Comparison of ENCODE assay signal across 14 cellular contexts in the genomic region with DNA sequence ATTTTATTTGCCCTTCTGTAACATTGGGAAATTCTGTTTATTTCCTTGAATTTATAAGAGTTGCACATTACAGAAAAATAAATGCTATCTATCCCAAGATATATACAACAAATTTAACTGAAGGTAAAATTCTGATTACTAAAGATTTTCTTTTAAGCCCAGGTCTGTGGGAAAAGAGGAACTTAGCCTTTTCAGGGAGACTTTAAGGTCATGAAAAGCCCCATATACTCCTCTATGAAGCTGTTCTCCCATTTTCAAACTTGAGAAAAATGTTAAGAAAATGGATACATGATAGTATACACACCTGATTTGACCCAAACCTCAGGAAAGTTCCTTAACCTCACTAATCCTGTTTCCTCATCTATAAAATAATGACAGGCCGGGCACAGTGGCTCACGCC. TPM values are rescaled to one million over a fixed set of nuclear protein-coding genes. Genes with fewer than 3 reads are reported as not detected.
DNase-seq lines count a peak whose midpoint lies in the region; ATAC-seq, FAIRE-seq and TF ChIP-seq lines count a peak whose summit lies in the region.
"Had no signal": no experiment of that assay in that cellular context is flagged by ENCODE, and none has a peak within 500 bp of the region (broad histone marks: within the 10 kb centered on the region; RNA-seq: fewer than 3 reads in every experiment).

No MANE protein-coding gene starts in this region.

- H3K27ac Mint-ChIP-seq in natural killer cell: peak overlapping the region; percentile 6 to 87
- peak overlapping the region in 1 of 2 donors; percentile 61 for H3K27ac Mint-ChIP-seq in natural killer cell treated with Interleukin-12 subunit alpha and Interleukin-12 subunit beta and Interleukin-15 and Interleukin-18, amount 100 ng/mL, for 72 hours

- H3K9ac ChIP-seq in OCI-LY1 (ENCODE audit: low read length): no peak overlapping the region; the same call in 1 of the 2 replicates
- H3K9ac ChIP-seq in K562 (ENCODE audit: insufficient read depth in 1 of 2, low read depth in 2 of 2, low read length in 2 of 2): peak overlapping the region in 1 of 2 experiments; percentile 47; a peak in 1 of 4 replicates

- H3K36me3 ChIP-seq in OCI-LY1 (ENCODE audit: insufficient read depth, low read length): peaks cover 16% of the 10 kb centered on the region
- peaks cover 16% of the 10 kb centered on the region; the same call in 2 of the 3 replicates for H3K36me3 ChIP-seq in K562 (ENCODE audit: control insufficient read depth, insufficient read depth, low read length)
- H3K36me3 ChIP-seq: heart right ventricle, pancreas had no signal

- no peak for DNase-seq in natural killer cell
- DNase-seq in natural killer cell treated with Interleukin-12 subunit alpha and Interleukin-12 subunit beta and Interleukin-15 and Interleukin-18, amount 100 ng/mL, for 72 hours (ENCODE audit: low spot score): no peak
- no peak for DNase-seq in K562 (ENCODE audit: extremely low read depth in 1 of 4, low spot score in 3 of 4)
- no peak for DNase-seq in NCI-H146 treated with DMSO at 0.1 percent for 48 hours (lab: John Stamatoyannopoulos, UW; ENCODE audit: unreplicated experiment)
- DNase-seq in DMS53 (lab: John Stamatoyannopoulos, UW): no peak
- no peak for DNase-seq in dorsolateral prefrontal cortex
- DNase-seq: COR-L47, heart right ventricle, NCI-H2029 treated with DMSO at 0.1 percent for 48 hours, pancreas, T-helper 9 cell had no signal

- H3K79me2 ChIP-seq in OCI-LY1 (ENCODE audit: insufficient read depth, low read length) (peaks cover 100% of the 10 kb centered on the region), K562 (ENCODE audit: control insufficient read depth, insufficient read depth, low read length) (peaks cover 100% of the 10 kb centered on the region)

- H3K9me3 ChIP-seq in OCI-LY1 (ENCODE audit: low read length): no peaks in the 10 kb centered on the region
- no peaks in the 10 kb centered on the region for H3K9me3 ChIP-seq in K562 (replicated peaks; ENCODE audit: control insufficient read depth, insufficient read depth, low read depth, low read length)
- H3K9me3 ChIP-seq: heart right ventricle, pancreas had no signal

- TF ChIP-seq EP300 in K562 (IDR thresholded peaks at IDR 0.05; ENCODE audit: low read length): no peak

- no peak overlapping the region for H2AFZ ChIP-seq in OCI-LY1 (ENCODE audit: low read length)
- H2AFZ ChIP-seq in K562 (ENCODE audit: low read depth, low read length): no peak overlapping the region

- no peaks in the 10 kb centered on the region for H3K27me3 Mint-ChIP-seq in natural killer cell (ENCODE audit: low read depth in 2 of 2)
- no peaks in the 10 kb centered on the region for H3K27me3 Mint-ChIP-seq in natural killer cell treated with Interleukin-12 subunit alpha and Interleukin-12 subunit beta and Interleukin-15 and Interleukin-18, amount 100 ng/mL, for 72 hours

- no peak for FAIRE-seq in K562 (lab: Jason Lieb, UNC)
- FAIRE-seq: pancreas had no signal

- CTCF ChIA-PET in K562 (lab: Yijun Ruan, JAX; ENCODE audit: low intra/inter-chr PET ratio): no interaction called here

- H3K4me2 ChIP-seq in OCI-LY1 (ENCODE audit: low read length) (peak overlapping the region; percentile 94), K562 (ENCODE audit: insufficient read depth, low read length) (peak overlapping the region; percentile 54)

- peak overlapping the region; percentile 52 for H3K27ac ChIP-seq in OCI-LY1 (ENCODE audit: low read depth, low read length, poor library complexity, severe bottlenecking)
- H3K27ac ChIP-seq in K562 (ENCODE audit: extremely low read depth, low read depth, low read length): 0 out of 3 replicates have a peak overlapping the region, but pooled peaks have one; percentile 10
- no peak overlapping the region for H3K27ac ChIP-seq in dorsolateral prefrontal cortex
- H3K27ac ChIP-seq: epithelial cell of prostate had no signal

- H3K4me1 ChIP-seq in OCI-LY1 (ENCODE audit: insufficient read depth, low read length, severe bottlenecking): peaks cover 69% of the 10 kb centered on the region
- peaks cover 7 to 41% of the 10 kb centered on the region in 2 experiments for H3K4me1 ChIP-seq in K562 (replicated peaks in 1 of 2; ENCODE audit: control insufficient read depth in 2 of 2, insufficient read depth in 2 of 2, low read length in 2 of 2)

- peaks cover 28 to 44% of the 10 kb centered on the region in 2 donors for H3K4me1 Mint-ChIP-seq in natural killer cell
- peaks cover 39 to 45% of the 10 kb centered on the region in 2 donors for H3K4me1 Mint-ChIP-seq in natural killer cell treated with Interleukin-12 subunit alpha and Interleukin-12 subunit beta and Interleukin-15 and Interleukin-18, amount 100 ng/mL, for 72 hours (ENCODE audit: low read depth in 2 of 2)

- in situ Hi-C loops in K562 (cut with MboI): no loop called here

- no peaks in the 10 kb centered on the region for H3K27me3 ChIP-seq in OCI-LY1 (ENCODE audit: insufficient read depth, low read length)
- no peaks in the 10 kb centered on the region for H3K27me3 ChIP-seq in K562 (ENCODE audit: control insufficient read depth in 2 of 2, insufficient read depth in 2 of 2, low read length in 2 of 2)
- H3K27me3 ChIP-seq in dorsolateral prefrontal cortex: peaks cover 0 to 82% (median 24%) of the 10 kb centered on the region in 45 donors
- H3K27me3 ChIP-seq: heart right ventricle, pancreas had no signal

- no peak for TF ChIP-seq POLR2A in K562 (conservative IDR thresholded peaks at IDR 0.05)

- H3K4me3 Mint-ChIP-seq in natural killer cell: no peak overlapping the region
- H3K4me3 Mint-ChIP-seq in natural killer cell treated with Interleukin-12 subunit alpha and Interleukin-12 subunit beta and Interleukin-15 and Interleukin-18, amount 100 ng/mL, for 72 hours: no peak overlapping the region

- no peaks in the 10 kb centered on the region; the same call in 1 of the 2 replicates for H3F3A ChIP-seq in OCI-LY1 (ENCODE audit: insufficient read depth, low read length)

- TF ChIP-seq RAD21 in K562 (CRISPR knock-in tag; conservative IDR thresholded peaks at IDR 0.05 in 1 of 2, IDR thresholded peaks at IDR 0.05 in 1 of 2): no peak

- H3K36me3 Mint-ChIP-seq in natural killer cell: no peaks in the 10 kb centered on the region
- H3K36me3 Mint-ChIP-seq in natural killer cell treated with Interleukin-12 subunit alpha and Interleukin-12 subunit beta and Interleukin-15 and Interleukin-18, amount 100 ng/mL, for 72 hours: no peaks in the 10 kb centered on the region

- no peaks in the 10 kb centered on the region for H3K9me2 ChIP-seq in OCI-LY1 (ENCODE audit: low read depth, low read length)

- no TSS peak for BruUV-seq in K562 (replicated peaks; lab: Mats Ljungman, UMichigan)

- POLR2A ChIA-PET in K562 (lab: Yijun Ruan, JAX): interaction anchor here (0.6 to 1.2 kb wide), 4 partner anchors 9 to 323 kb away, joined by 3 to 5 read pairs (median 3); no protein-coding TSS in a partner anchor

- intact Hi-C loops in natural killer cell (cut with micrococcal nuclease) (no loop called here), K562 (cut with micrococcal nuclease) (no loop called here), dorsolateral prefrontal cortex (cut with DNase I) (no loop called here)

- peak overlapping the region; percentile 59 for H3K4me3 ChIP-seq in OCI-LY1 (ENCODE audit: low read depth, low read length, poor library complexity, severe bottlenecking)
- no peak overlapping the region for H3K4me3 ChIP-seq in K562
- no peak overlapping the region for H3K4me3 ChIP-seq in dorsolateral prefrontal cortex
- H3K4me3 ChIP-seq: pancreas had no signal

- H3K9me1 ChIP-seq in K562 (ENCODE audit: control insufficient read depth, insufficient read depth, low read length): no peaks in the 10 kb centered on the region

- WGBS in K562 (ENCODE audit: insufficient coverage, low coverage, missing lambda C conversion rate): 56% methylated on average over 2 of the region's 2 CpGs

- H3K9me3 Mint-ChIP-seq in natural killer cell: no peaks in the 10 kb centered on the region
- H3K9me3 Mint-ChIP-seq in natural killer cell treated with Interleukin-12 subunit alpha and Interleukin-12 subunit beta and Interleukin-15 and Interleukin-18, amount 100 ng/mL, for 72 hours: no peaks in the 10 kb centered on the region

- H4K20me1 ChIP-seq in OCI-LY1 (ENCODE audit: insufficient read depth, low read length) (no peaks in the 10 kb centered on the region), K562 (replicated peaks; ENCODE audit: control insufficient read depth, insufficient read depth, low read length) (peaks cover 49% of the 10 kb centered on the region)

- ATAC-seq in natural killer cell (no peak), K562 (peak; percentile 30), GM21390 (IDR thresholded peaks at IDR 0.05; ENCODE audit: unreplicated experiment) (no peak)
- ATAC-seq in natural killer cell treated with Interleukin-12 subunit alpha and Interleukin-12 subunit beta and Interleukin-15 and Interleukin-18, amount 100 ng/mL, for 72 hours: no peak
- ATAC-seq: heart right ventricle had no signal

- TF ChIP-seq CTCF in natural killer cell (IDR thresholded peaks at IDR 0.05) (no peak), OCI-LY1 (IDR thresholded peaks at IDR 0.05; ENCODE audit: low read length) (no peak), K562 (IDR thresholded peaks at IDR 0.05 in 2 of 3, conservative IDR thresholded peaks at IDR 0.05 in 1 of 3; ENCODE audit: insufficient read depth in 2 of 3, low read depth in 1 of 3, low read length in 3 of 3) (no peak), dorsolateral prefrontal cortex (IDR thresholded peaks at IDR 0.05 in 54 of 56, conservative IDR thresholded peaks at IDR 0.05 in 2 of 56; ENCODE audit: low read depth in 1 of 56, partially characterized antibody in 56 of 56) (no peak)

RNA-seq across cellular contexts. Expression of a gene that starts 7.1 kb away (rescaled TPM):
- total RNA-seq in natural killer cell (10 to 100 TPM; 40.4 to 55.0 (median 41.0) TPM), K562 (2014; rRNA removed) (57.6 and 73.2 TPM in 2 replicates), K562 (2014; rRNA removed; fragmentation: Illumina TruSeq; extraction: Trizol) (118 and 135 TPM in 2 replicates), K562 (2015; rRNA removed; fragmentation: Illumina TruSeq; extraction: Trizol) (75.4 and 94.6 TPM in 2 replicates), K562 (2021) (99.3 and 110 TPM in 2 replicates), dorsolateral prefrontal cortex (1 to 10 TPM in 117 of 120 experiments, under 1 TPM in 3; 0.70 to 9.0 (median 3.2) TPM)
- 100 to 1,000 TPM in 1 of 2 donors, 10 to 100 TPM in 1; 91.5 to 111 TPM for total RNA-seq in natural killer cell treated with Interleukin-12 subunit alpha and Interleukin-12 subunit beta and Interleukin-15 and Interleukin-18, amount 100 ng/mL, for 72 hours
- 40.4 and 89.7 TPM in 2 replicates for total RNA-seq in K562 (2011; cell fraction: chromatin; rRNA removed; ENCODE audit: low replicate concordance)
- 29.2 and 31.7 TPM in 2 replicates for total RNA-seq in K562 (2011; cell fraction: nucleolus; rRNA removed)
- total RNA-seq in K562 (2011; cell fraction: nucleoplasm; rRNA removed): 62.3 and 112 TPM in 2 replicates
- polyA plus RNA-seq in K562 (2011; rRNA removed) (83.8 and 100 TPM in 2 replicates), K562 (2014; fragmentation: Illumina TruSeq; extraction: Trizol) (157 and 185 TPM in 2 replicates), K562 (2014; fragmentation: Nextera tagmentation; extraction: Ambion mirVana) (100 to 1,000 TPM; 141 to 165 TPM), K562 (2014; rRNA removed) (76.8 and 105 TPM in 2 replicates)
- polyA plus RNA-seq in K562 (2011; cell fraction: cytosol; rRNA removed): 17.5 and 41.7 TPM in 2 replicates
- 24.2 and 26.2 TPM in 2 replicates for polyA plus RNA-seq in K562 (2011; cell fraction: nucleus; rRNA removed)
- 45.8 and 57.9 TPM in 2 replicates for polyA plus RNA-seq in K562 (2012)
- 70.8 and 77.5 TPM in 2 replicates for polyA minus RNA-seq in K562 (2011; rRNA and poly(A)+ RNA removed)
- polyA minus RNA-seq in K562 (2011; cell fraction: cytosol; rRNA and poly(A)+ RNA removed): 42.1 and 62.9 TPM in 2 replicates
- 29.1 and 38.5 TPM in 2 replicates for polyA minus RNA-seq in K562 (2011; cell fraction: nucleus; rRNA and poly(A)+ RNA removed)

Comparison
In these comparisons a context has a peak if more than half of its experiments do, and no peak if none do; other contexts are left out.
1. H3K27ac ChIP-seq: peak in OCI-LY1 (single experiment) and K562 (single experiment); none in dorsolateral prefrontal cortex (0 of 59).